In the genomic region with DNA sequence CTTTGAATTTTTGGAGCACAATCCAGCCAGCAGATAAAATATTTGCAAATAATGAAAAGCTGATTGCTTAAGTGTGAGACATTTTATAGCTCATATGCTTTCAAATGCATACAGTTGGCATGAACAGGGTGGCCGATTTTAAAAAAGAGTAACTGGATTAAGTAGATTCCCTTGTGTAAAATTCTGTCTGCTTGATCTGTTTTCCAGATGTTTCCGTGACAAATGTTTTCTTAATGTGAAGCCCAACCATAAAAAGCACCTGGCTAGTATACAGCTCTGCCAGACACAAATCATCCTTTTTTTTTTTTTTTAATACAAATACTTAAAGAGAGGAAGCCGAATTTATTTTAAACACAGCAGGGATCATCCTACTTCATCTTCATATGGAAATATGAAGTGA, we compare ENCODE assay signal across 29 cellular contexts.
DNase-seq lines count a peak whose midpoint lies in the region; ATAC-seq and TF ChIP-seq lines count a peak whose summit lies in the region.
"Had no signal": no experiment of that assay in that cellular context is flagged by ENCODE, and none has a peak within 500 bp of the region (broad histone marks: within the 10 kb centered on the region; RNA-seq: fewer than 3 reads in every experiment).

No MANE protein-coding gene starts in this region.

- no peaks in the 10 kb centered on the region for H3K9me3 Mint-ChIP-seq in activated CD8-positive, alpha-beta memory T cell treated with anti-CD3 and anti-CD28 coated beads, Interleukin-2, amount 10 ng/mL, durations not matched to agents 7 days and 5 days (ENCODE audit: low read depth)
- peaks cover 5% of the 10 kb centered on the region for H3K9me3 Mint-ChIP-seq in endodermal cell

- H3K4me3 Mint-ChIP-seq in activated CD8-positive, alpha-beta memory T cell treated with anti-CD3 and anti-CD28 coated beads, Interleukin-2, amount 10 ng/mL, durations not matched to agents 7 days and 5 days = no peak overlapping the region
- no peak overlapping the region for H3K4me3 Mint-ChIP-seq in endodermal cell
- H3K4me3 Mint-ChIP-seq: activated CD4-positive, alpha-beta T cell treated with anti-CD3 and anti-CD28 coated beads, Interleukin-2, amount 10 ng/mL, durations not matched to agents 24 days and 14 days; B cell; IgD-negative memory B cell; naive thymus-derived CD4-positive, alpha-beta T cell; stimulated activated naive CD8-positive, alpha-beta T cell treated with anti-CD3 and anti-CD28 coated beads, Interleukin-15, amount 100 ng/mL, for 72 hours had no signal

- no peaks in the 10 kb centered on the region for H3K9me3 ChIP-seq in endodermal cell (ENCODE audit: control insufficient read depth, low read length)
- H3K9me3 ChIP-seq: ascending aorta, esophagus muscularis mucosa, ovary, Peyer's patch, SJCRH30, transverse colon had no signal

- ATAC-seq in SK-N-SH treated with all-trans-retinoic acid at 6 μM for 48 hours = no peak
- no peak for ATAC-seq in activated CD8-positive, alpha-beta memory T cell treated with anti-CD3 and anti-CD28 coated beads, Interleukin-2, amount 10 ng/mL, durations not matched to agents 7 days and 5 days
- ATAC-seq: activated naive CD4-positive, alpha-beta T cell treated with anti-CD3 and anti-CD28 coated beads, Interleukin-2, amount 50 U/mL, for 72 hours; left cardiac atrium; naive thymus-derived CD4-positive, alpha-beta T cell; right cardiac atrium; stimulated activated naive CD8-positive, alpha-beta T cell treated with anti-CD3 and anti-CD28 coated beads, Interleukin-15, amount 100 ng/mL, for 72 hours had no signal

- no peaks in the 10 kb centered on the region for H3K36me3 ChIP-seq in endodermal cell (ENCODE audit: control insufficient read depth, insufficient read depth, low read length)
- H3K36me3 ChIP-seq: ascending aorta, esophagus muscularis mucosa, ovary, Peyer's patch, SJCRH30, transverse colon had no signal

- no peak overlapping the region for H3K27ac Mint-ChIP-seq in activated CD8-positive, alpha-beta memory T cell treated with anti-CD3 and anti-CD28 coated beads, Interleukin-2, amount 10 ng/mL, durations not matched to agents 7 days and 5 days
- H3K27ac Mint-ChIP-seq in endodermal cell = no peak overlapping the region
- H3K27ac Mint-ChIP-seq: activated CD4-positive, alpha-beta T cell treated with anti-CD3 and anti-CD28 coated beads, Interleukin-2, amount 10 ng/mL, durations not matched to agents 24 days and 14 days; activated naive CD4-positive, alpha-beta T cell treated with anti-CD3 and anti-CD28 coated beads, Interleukin-2, amount 50 U/mL, for 72 hours; B cell; IgD-negative memory B cell; naive thymus-derived CD4-positive, alpha-beta T cell; stimulated activated naive CD8-positive, alpha-beta T cell treated with anti-CD3 and anti-CD28 coated beads, Interleukin-15, amount 100 ng/mL, for 72 hours had no signal

- H3K4me1 ChIP-seq in endodermal cell (ENCODE audit: control insufficient read depth, insufficient read depth, low read length) = no peaks in the 10 kb centered on the region
- H3K4me1 ChIP-seq: ascending aorta, Peyer's patch had no signal

- no peaks in the 10 kb centered on the region for H3K36me3 Mint-ChIP-seq in activated CD8-positive, alpha-beta memory T cell treated with anti-CD3 and anti-CD28 coated beads, Interleukin-2, amount 10 ng/mL, durations not matched to agents 7 days and 5 days
- H3K36me3 Mint-ChIP-seq in endodermal cell (ENCODE audit: low read depth) = no peaks in the 10 kb centered on the region
- H3K36me3 Mint-ChIP-seq: IgD-negative memory B cell; naive thymus-derived CD4-positive, alpha-beta T cell had no signal

- peak; percentile 15 for DNase-seq in NCI-H1092 treated with DMSO at 0.1 percent for 48 hours (lab: John Stamatoyannopoulos, UW)
- no peak for DNase-seq in NCI-H1092 (lab: John Stamatoyannopoulos, UW)
- DNase-seq in fibroblast of pulmonary artery (ENCODE audit: low read depth) = peak; percentile 21
- peak; percentile 48 for DNase-seq in skeletal muscle cell (ENCODE audit: low read depth)
- DNase-seq in activated CD8-positive, alpha-beta memory T cell treated with anti-CD3 and anti-CD28 coated beads, Interleukin-2, amount 10 ng/mL, durations not matched to agents 7 days and 5 days = no peak
- no peak for DNase-seq in activated CD8-positive, alpha-beta memory T cell treated with anti-CD3 and anti-CD28 coated beads, Interleukin-2, amount 50 U/mL, for 48 hours
- no peak for DNase-seq in endodermal cell
- DNase-seq: 8988T; activated CD4-positive, alpha-beta T cell treated with anti-CD3 and anti-CD28 coated beads, Interleukin-2, amount 10 ng/mL, durations not matched to agents 24 days and 14 days; cerebellar nuclear complex; effector CD4-positive, alpha-beta T cell; left cardiac atrium; mesendoderm; naive thymus-derived CD4-positive, alpha-beta T cell; NCI-H1930; NCI-H510A; ovary; Peyer's patch; right cardiac atrium; stimulated activated naive CD8-positive, alpha-beta T cell treated with anti-CD3 and anti-CD28 coated beads, Interleukin-15, amount 100 ng/mL, for 72 hours; T-helper 2 cell; transverse colon had no signal

- no peak overlapping the region for H3K27ac ChIP-seq in endodermal cell (ENCODE audit: low read depth, low read length)
- H3K27ac ChIP-seq: ascending aorta, esophagus muscularis mucosa, ovary, Peyer's patch, SJCRH30, transverse colon had no signal

- TF ChIP-seq CTCF in fibroblast of pulmonary artery (IDR thresholded peaks at IDR 0.05; ENCODE audit: low read length, missing control alignments) = no peak
- no peak for TF ChIP-seq CTCF in endodermal cell (conservative IDR thresholded peaks at IDR 0.05)

- CTCF ChIA-PET in activated CD8-positive, alpha-beta memory T cell treated with anti-CD3 and anti-CD28 coated beads, Interleukin-2, amount 10 ng/mL, durations not matched to agents 7 days and 5 days (lab: Charles Lee) = no interaction called here

- H3K27me3 ChIP-seq in endodermal cell (ENCODE audit: control insufficient read depth, insufficient read depth, low read length, poor library complexity, severe bottlenecking) = no peaks in the 10 kb centered on the region
- H3K27me3 ChIP-seq: ascending aorta, esophagus muscularis mucosa, ovary, Peyer's patch, SJCRH30, transverse colon had no signal

- H3K27me3 Mint-ChIP-seq in activated CD8-positive, alpha-beta memory T cell treated with anti-CD3 and anti-CD28 coated beads, Interleukin-2, amount 10 ng/mL, durations not matched to agents 7 days and 5 days = peaks cover 5% of the 10 kb centered on the region
- H3K27me3 Mint-ChIP-seq in endodermal cell (ENCODE audit: insufficient read depth) = no peaks in the 10 kb centered on the region
- H3K27me3 Mint-ChIP-seq: B cell; IgD-negative memory B cell; stimulated activated naive CD8-positive, alpha-beta T cell treated with anti-CD3 and anti-CD28 coated beads, Interleukin-15, amount 100 ng/mL, for 72 hours had no signal

- 82 to 88% methylated on average over 2 of the region's 3 CpGs for WGBS in endodermal cell (ENCODE audit: insufficient coverage in 1 of 2, insufficient read length in 1 of 2), 2 experiments

- H3K4me1 Mint-ChIP-seq in activated CD8-positive, alpha-beta memory T cell treated with anti-CD3 and anti-CD28 coated beads, Interleukin-2, amount 10 ng/mL, durations not matched to agents 7 days and 5 days = peaks cover 9% of the 10 kb centered on the region
- no peaks in the 10 kb centered on the region for H3K4me1 Mint-ChIP-seq in endodermal cell

- H3K9ac ChIP-seq in endodermal cell (ENCODE audit: extremely low read depth, low read length, poor library complexity, severe bottlenecking) = no peak overlapping the region

- H3K4me3 ChIP-seq in fibroblast of pulmonary artery (replicated peaks; ENCODE audit: low read depth, low read length) = no peak overlapping the region
- H3K4me3 ChIP-seq in skeletal muscle cell (ENCODE audit: low read depth, low read length) = no peak overlapping the region
- H3K4me3 ChIP-seq in endodermal cell (ENCODE audit: low read length) = no peak overlapping the region
- H3K4me3 ChIP-seq: ascending aorta, esophagus muscularis mucosa, ovary, Peyer's patch, SJCRH30, transverse colon had no signal

TF ChIP-seq in SK-N-SH treated with all-trans-retinoic acid at 6 μM for 48 hours, 23 proteins besides CTCF, POLR2A, EP300 and RAD21 (continues in another document):
- TF ChIP-seq TOX (CRISPR knock-in tag; IDR thresholded peaks at IDR 0.05; ENCODE audit: borderline replicate concordance) = no peak
- no peak for TF ChIP-seq CSRNP3 (CRISPR knock-in tag; IDR thresholded peaks at IDR 0.05)
- 0 out of 2 replicates have a peak, but pooled peaks have one; percentile 53 for TF ChIP-seq TSHZ2 (CRISPR knock-in tag; IDR thresholded peaks at IDR 0.05)

Comparison
In these comparisons a context has a peak if more than half of its experiments do, and no peak if none do; other contexts are left out.
1. DNase-seq: peak in NCI-H1092 treated with DMSO at 0.1 percent for 48 hours (single experiment), fibroblast of pulmonary artery (single experiment) and skeletal muscle cell (single experiment); none in NCI-H1092 (single experiment), activated CD8-positive, alpha-beta memory T cell treated with anti-CD3 and anti-CD28 coated beads, Interleukin-2, amount 10 ng/mL, durations not matched to agents 7 days and 5 days (single experiment), activated CD8-positive, alpha-beta memory T cell treated with anti-CD3 and anti-CD28 coated beads, Interleukin-2, amount 50 U/mL, for 48 hours (single experiment) and endodermal cell (single experiment).